In the genomic region with DNA sequence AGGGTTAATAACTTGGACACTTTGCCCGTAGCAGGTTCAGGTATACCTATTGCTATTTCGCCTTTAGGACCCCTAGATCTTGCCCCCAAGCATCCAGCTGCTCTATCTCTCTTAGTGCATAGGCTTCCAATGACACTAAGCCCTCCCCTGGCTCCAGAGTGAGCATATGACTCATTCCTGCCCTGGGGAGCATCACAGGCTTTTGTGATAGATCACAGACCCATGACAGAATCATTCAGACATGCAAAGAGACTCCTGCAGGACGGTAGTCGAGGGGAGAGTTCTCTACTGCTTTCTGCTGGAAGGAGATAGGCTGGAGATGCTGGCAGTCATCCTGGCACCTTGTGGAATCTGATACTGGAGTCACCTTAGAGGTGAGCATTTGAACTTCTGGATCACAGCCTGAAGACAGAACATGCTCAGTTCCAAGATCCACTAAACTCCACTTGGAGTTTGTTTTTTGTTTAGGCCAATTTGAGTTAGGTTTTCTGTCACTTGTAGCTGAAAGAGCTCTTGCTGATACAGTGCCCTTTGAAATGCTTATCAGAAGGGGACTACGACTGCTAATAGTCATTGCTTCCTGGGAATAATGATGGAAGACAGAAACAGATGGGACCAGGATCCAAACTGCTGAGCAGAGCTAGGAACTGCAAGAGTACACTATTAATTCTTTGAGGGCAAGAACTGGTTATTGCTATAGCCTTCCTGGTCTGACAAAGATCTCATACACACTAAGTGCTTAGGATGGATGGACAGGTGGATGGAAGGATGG, we compare ENCODE assay signal across 8 cellular contexts. TPM values are rescaled to one million over a fixed set of nuclear protein-coding genes. Genes with fewer than 3 reads are reported as not detected.
A peak's percentile ranks its signal among the peaks of the same experiment; 100 is the strongest.
DNase-seq lines count a peak whose midpoint lies in the region; ATAC-seq and TF ChIP-seq lines count a peak whose summit lies in the region.

No MANE protein-coding gene starts in this region.

- H3K4me3 Mint-ChIP-seq in HFFc6 = peak overlapping the region; percentile 68
- H3K4me3 Mint-ChIP-seq in activated T-helper 17 cell treated with anti-CD3 and anti-CD28 coated beads, Interleukin-2, amount 50 U/mL, for 72 hours = peak overlapping the region; percentile 20

- H3K36me3 Mint-ChIP-seq in HFFc6 (ENCODE audit: low read depth) = peaks cover 1% of the 10 kb centered on the region
- peaks cover 33% of the 10 kb centered on the region for H3K36me3 Mint-ChIP-seq in activated T-helper 17 cell treated with anti-CD3 and anti-CD28 coated beads, Interleukin-2, amount 50 U/mL, for 72 hours (ENCODE audit: low read depth)

- peak; percentile 97 for ATAC-seq in activated T-helper 17 cell treated with anti-CD3 and anti-CD28 coated beads, Interleukin-2, amount 50 U/mL, for 72 hours (replicated peaks)
- peak; percentile 92 to 96 for ATAC-seq in right cardiac atrium

- H3K4me1 ChIP-seq in right cardiac atrium (ENCODE audit: control insufficient read depth, insufficient read depth, low read length) = peaks cover 16% of the 10 kb centered on the region

- intact Hi-C loops in right cardiac atrium (cut with DNase I) = no loop called here

- H3K9me3 ChIP-seq in right cardiac atrium (ENCODE audit: control insufficient read depth, low read length) = no peaks in the 10 kb centered on the region

- peaks cover 63% of the 10 kb centered on the region for H3K4me1 Mint-ChIP-seq in HFFc6 (ENCODE audit: low read depth)
- peaks cover 44% of the 10 kb centered on the region for H3K4me1 Mint-ChIP-seq in activated T-helper 17 cell treated with anti-CD3 and anti-CD28 coated beads, Interleukin-2, amount 50 U/mL, for 72 hours

- DNase-seq in activated gamma-delta T cell treated with Interleukin-2 at 50 U/mL for 16 hours (peak; percentile 23), activated gamma-delta T cell (lab: John Stamatoyannopoulos, UW) (no peak), HFFc6 (peak; percentile 91), NCI-H146 (lab: John Stamatoyannopoulos, UW) (peak; percentile 82), right cardiac atrium (peak in 2 of 3 donors; percentile 51 to 58), mesenteric fat pad (ENCODE audit: low spot score) (no peak)
- DNase-seq in stimulated activated CD4-positive, alpha-beta T cell treated with anti-CD3 and anti-CD28 coated beads, Interleukin-2, amount 100 ng/mL, for 24 hours = peak; percentile 37 to 51

- H3K27ac Mint-ChIP-seq in HFFc6 = peak overlapping the region; percentile 90
- peak overlapping the region; percentile 26 for H3K27ac Mint-ChIP-seq in activated T-helper 17 cell treated with anti-CD3 and anti-CD28 coated beads, Interleukin-2, amount 50 U/mL, for 72 hours

- H3K4me3 ChIP-seq in right cardiac atrium (ENCODE audit: low read length) = no peak overlapping the region

- TF ChIP-seq CTCF in HFFc6 (IDR thresholded peaks at IDR 0.05) = no peak

- 19% methylated on average over 5 of the region's 5 CpGs for WGBS in right cardiac atrium

- no peaks in the 10 kb centered on the region for H3K9me3 Mint-ChIP-seq in HFFc6
- H3K9me3 Mint-ChIP-seq in activated T-helper 17 cell treated with anti-CD3 and anti-CD28 coated beads, Interleukin-2, amount 50 U/mL, for 72 hours = no peaks in the 10 kb centered on the region

- H3K27ac ChIP-seq in right cardiac atrium (ENCODE audit: low read length) = peak overlapping the region; percentile 55

- no peaks in the 10 kb centered on the region for H3K27me3 ChIP-seq in right cardiac atrium (ENCODE audit: control insufficient read depth, insufficient read depth)

- H3K27me3 Mint-ChIP-seq in HFFc6 (ENCODE audit: insufficient read depth) = no peaks in the 10 kb centered on the region
- H3K27me3 Mint-ChIP-seq in activated T-helper 17 cell treated with anti-CD3 and anti-CD28 coated beads, Interleukin-2, amount 50 U/mL, for 72 hours = no peaks in the 10 kb centered on the region

RNA-seq across cellular contexts. Expression of gene LYSMD2, which starts 11.0 kb away (rescaled TPM):
- 10 to 100 TPM; 10.0 to 16.5 (median 12.7) TPM for total RNA-seq in HFFc6 (2021; fragmentation: NEBNext Ultra II Directional; extraction: Animal tissue kit (Norgen Biotek cat#: 25700))
- total RNA-seq in activated T-helper 17 cell treated with anti-CD3 and anti-CD28 coated beads, Interleukin-2, amount 50 U/mL, for 72 hours = 10 to 100 TPM; 10.9 to 16.2 TPM
- 1 to 10 TPM; 6.5 to 7.6 (median 6.7) TPM for total RNA-seq in right cardiac atrium
- polyA plus RNA-seq in right cardiac atrium = 7.8 TPM
- total RNA-seq in mesenteric fat pad = 9.7 TPM

RNA-seq across cellular contexts. Expression of gene TMOD2, which starts 24.9 kb away (rescaled TPM):
- 10 to 100 TPM; 11.0 to 14.9 (median 13.5) TPM for total RNA-seq in HFFc6 (2021; fragmentation: NEBNext Ultra II Directional; extraction: Animal tissue kit (Norgen Biotek cat#: 25700))
- total RNA-seq in activated T-helper 17 cell treated with anti-CD3 and anti-CD28 coated beads, Interleukin-2, amount 50 U/mL, for 72 hours = 1 to 10 TPM; 2.8 to 3.8 TPM
- total RNA-seq in right cardiac atrium = 10 to 100 TPM in 3 of 4 donors, 1 to 10 TPM in 1; 9.4 to 17.8 (median 14.0) TPM
- 3.6 TPM for polyA plus RNA-seq in right cardiac atrium
- 9.5 TPM for total RNA-seq in mesenteric fat pad

RNA-seq across cellular contexts. Expression of gene SCG3, which starts 45.2 kb away (rescaled TPM):
- not detected for total RNA-seq in HFFc6 (2021; fragmentation: NEBNext Ultra II Directional; extraction: Animal tissue kit (Norgen Biotek cat#: 25700))
- not detected for total RNA-seq in activated T-helper 17 cell treated with anti-CD3 and anti-CD28 coated beads, Interleukin-2, amount 50 U/mL, for 72 hours
- total RNA-seq in right cardiac atrium (under 1 TPM in 1 of 4 donors, not detected in 3; 0.15 TPM), mesenteric fat pad (not detected)
- 0.07 TPM for polyA plus RNA-seq in right cardiac atrium

Comparison
In these comparisons a context has a peak if more than half of its experiments do, and no peak if none do; other contexts are left out.
1. DNase-seq: peak in activated gamma-delta T cell treated with Interleukin-2 at 50 U/mL for 16 hours (single experiment), HFFc6 (single experiment), NCI-H146 (single experiment), right cardiac atrium (2 of 3) and stimulated activated CD4-positive, alpha-beta T cell treated with anti-CD3 and anti-CD28 coated beads, Interleukin-2, amount 100 ng/mL, for 24 hours (2 of 2); none in activated gamma-delta T cell (single experiment) and mesenteric fat pad (single experiment).